ENCODE assay signal across 10 cellular contexts in the genomic region with DNA sequence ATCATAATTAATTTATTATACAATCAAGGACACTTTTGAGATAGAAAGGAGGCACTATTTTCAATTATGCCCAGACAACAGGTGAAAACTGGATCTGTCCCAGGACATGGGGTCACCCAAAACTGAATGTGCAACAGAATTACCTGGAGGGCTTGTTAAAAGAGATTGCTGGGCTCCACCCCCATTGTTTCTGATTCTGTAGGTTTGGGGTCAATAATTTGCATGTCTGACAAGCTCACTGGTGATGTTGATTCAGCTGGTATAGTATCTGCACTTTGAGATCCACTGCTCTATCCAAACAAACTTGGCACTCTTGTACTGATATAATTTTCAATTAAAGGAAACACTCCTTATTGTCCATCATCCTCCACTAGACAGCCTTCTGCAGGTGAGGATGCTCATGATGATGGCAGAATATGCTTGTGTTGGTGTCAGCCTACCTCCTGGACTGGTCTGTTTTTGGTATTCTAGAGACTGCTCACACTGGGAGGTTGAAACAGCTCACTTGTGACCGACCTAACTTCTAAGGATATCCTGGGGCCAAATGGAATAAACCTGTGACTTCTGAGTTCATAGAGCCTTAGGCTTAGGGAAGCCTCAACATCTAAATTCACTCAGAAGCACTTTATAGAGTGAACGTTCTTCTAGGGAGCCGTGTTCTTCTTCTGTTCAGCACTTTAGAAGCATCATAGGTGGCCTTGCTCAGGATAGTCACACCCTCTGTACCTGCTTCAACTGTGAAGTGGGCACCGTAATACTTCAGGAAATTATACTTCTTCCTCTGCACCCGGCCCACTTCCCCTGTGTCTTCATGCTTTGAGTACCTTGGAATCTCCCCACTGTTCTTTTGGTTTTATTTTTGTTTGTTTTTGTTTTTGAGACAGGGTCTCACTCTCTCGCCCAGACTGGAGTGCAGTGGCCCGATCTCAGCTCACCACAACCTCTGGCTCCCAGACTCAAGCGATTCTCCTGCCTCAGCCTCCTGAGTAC. TPM values are rescaled to one million over a fixed set of nuclear protein-coding genes. Genes with fewer than 3 reads are reported as not detected.
DNase-seq lines count a peak whose midpoint lies in the region; ATAC-seq and TF ChIP-seq lines count a peak whose summit lies in the region.
"Had no signal": no experiment of that assay in that cellular context is flagged by ENCODE, and none has a peak within 500 bp of the region (broad histone marks: within the 10 kb centered on the region; RNA-seq: fewer than 3 reads in every experiment).

No MANE protein-coding gene starts in this region.

- 97% methylated on average over 8 of the region's 8 CpGs for WGBS in hepatocyte (ENCODE audit: low lambda C conversion rate, missing lambda C conversion rate)

- H2AFZ ChIP-seq in hepatocyte, result no peak overlapping the region

- no peaks in the 10 kb centered on the region for H4K20me1 ChIP-seq in hepatocyte (ENCODE audit: insufficient read depth, poor library complexity, severe bottlenecking)

- H3K79me2 ChIP-seq in hepatocyte, result no peaks in the 10 kb centered on the region

- H3K27ac ChIP-seq in hepatocyte, result no peak overlapping the region
- H3K27ac ChIP-seq: 22Rv1 had no signal

- no peaks in the 10 kb centered on the region for H3K27me3 Mint-ChIP-seq in T-helper 17 cell
- H3K27me3 Mint-ChIP-seq in natural killer cell treated with Interleukin-12 subunit alpha and Interleukin-12 subunit beta and Interleukin-15 and Interleukin-18, amount 100 ng/mL, for 72 hours, result no peaks in the 10 kb centered on the region

- no peaks in the 10 kb centered on the region for H3K27me3 ChIP-seq in hepatocyte

- no peak overlapping the region for H3K4me2 ChIP-seq in hepatocyte

- peak; percentile 6 for DNase-seq in DMS53 (lab: John Stamatoyannopoulos, UW)
- no peak for DNase-seq in DMS53 treated with DMSO at 0.1 percent for 48 hours (lab: John Stamatoyannopoulos, UW; ENCODE audit: unreplicated experiment)
- DNase-seq in T-helper 17 cell, result peak in 2 of 3 donors; percentile 15 to 17
- no peak for DNase-seq in natural killer cell treated with Interleukin-12 subunit alpha and Interleukin-12 subunit beta and Interleukin-15 and Interleukin-18, amount 100 ng/mL, for 72 hours (ENCODE audit: low spot score)
- DNase-seq in AG08395 (ENCODE audit: low spot score), result no peak
- DNase-seq in foreskin fibroblast, result no peak
- no peak for DNase-seq in hepatocyte (ENCODE audit: low spot score)
- DNase-seq: islet precursor cell had no signal

- no peak for TF ChIP-seq CTCF in foreskin fibroblast (IDR thresholded peaks at IDR 0.05; ENCODE audit: low read depth, low read length)
- TF ChIP-seq CTCF in hepatocyte (IDR thresholded peaks at IDR 0.05; ENCODE audit: poor library complexity), result no peak

- H3K9me3 ChIP-seq in T-helper 17 cell (ENCODE audit: control insufficient read depth, low read length, poor library complexity, severe bottlenecking) (no peaks in the 10 kb centered on the region), hepatocyte (ENCODE audit: low read depth) (no peaks in the 10 kb centered on the region)

- no peaks in the 10 kb centered on the region for H3K9me3 Mint-ChIP-seq in natural killer cell treated with Interleukin-12 subunit alpha and Interleukin-12 subunit beta and Interleukin-15 and Interleukin-18, amount 100 ng/mL, for 72 hours

- no peaks in the 10 kb centered on the region for H3K36me3 Mint-ChIP-seq in T-helper 17 cell (ENCODE audit: low read depth)
- no peaks in the 10 kb centered on the region for H3K36me3 Mint-ChIP-seq in natural killer cell treated with Interleukin-12 subunit alpha and Interleukin-12 subunit beta and Interleukin-15 and Interleukin-18, amount 100 ng/mL, for 72 hours

- peak overlapping the region; percentile 95 for H3K27ac Mint-ChIP-seq in T-helper 17 cell
- peak overlapping the region; percentile 68 to 86 for H3K27ac Mint-ChIP-seq in natural killer cell treated with Interleukin-12 subunit alpha and Interleukin-12 subunit beta and Interleukin-15 and Interleukin-18, amount 100 ng/mL, for 72 hours

- ATAC-seq in HG02623 (IDR thresholded peaks at IDR 0.05; ENCODE audit: unreplicated experiment) (peak; percentile 54), T-helper 17 cell (peak; percentile 96)
- ATAC-seq in natural killer cell treated with Interleukin-12 subunit alpha and Interleukin-12 subunit beta and Interleukin-15 and Interleukin-18, amount 100 ng/mL, for 72 hours, result peak; percentile 62 to 66

- peak overlapping the region; percentile 73 for H3K4me3 Mint-ChIP-seq in T-helper 17 cell
- peak overlapping the region; percentile 56 for H3K4me3 Mint-ChIP-seq in natural killer cell treated with Interleukin-12 subunit alpha and Interleukin-12 subunit beta and Interleukin-15 and Interleukin-18, amount 100 ng/mL, for 72 hours

- no peaks in the 10 kb centered on the region for H3K4me1 ChIP-seq in hepatocyte (ENCODE audit: insufficient read depth)

- H3K4me3 ChIP-seq in foreskin fibroblast (ENCODE audit: low read depth in 1 of 2, low read length in 2 of 2) (no peak overlapping the region), hepatocyte (no peak overlapping the region)

- no peaks in the 10 kb centered on the region for H3K9me2 ChIP-seq in hepatocyte (replicated peaks; ENCODE audit: insufficient read depth)

- no peaks in the 10 kb centered on the region for H3K36me3 ChIP-seq in hepatocyte (replicated peaks; ENCODE audit: insufficient read depth, low read depth)

- H3K4me1 Mint-ChIP-seq in T-helper 17 cell, result peaks cover 34% of the 10 kb centered on the region
- peaks cover 34 to 39% of the 10 kb centered on the region in 2 donors for H3K4me1 Mint-ChIP-seq in natural killer cell treated with Interleukin-12 subunit alpha and Interleukin-12 subunit beta and Interleukin-15 and Interleukin-18, amount 100 ng/mL, for 72 hours (ENCODE audit: low read depth in 2 of 2)

RNA-seq across cellular contexts. Expression of gene P2RY14, which starts 2.0 kb away (rescaled TPM):
- total RNA-seq in T-helper 17 cell (under 1 TPM; 0.26 to 0.90 TPM), hepatocyte (0.24 TPM in 1 of 2 replicates, not detected in the other)
- total RNA-seq in natural killer cell treated with Interleukin-12 subunit alpha and Interleukin-12 subunit beta and Interleukin-15 and Interleukin-18, amount 100 ng/mL, for 72 hours, result 1 to 10 TPM; 2.0 to 2.1 TPM
- polyA plus RNA-seq in hepatocyte, result 0.11 TPM in 1 of 2 replicates, not detected in the other

RNA-seq across cellular contexts. Expression of gene GPR87, which starts 40.3 kb away (rescaled TPM):
- total RNA-seq in T-helper 17 cell (not detected), hepatocyte (7.0 and 8.8 TPM in 2 replicates)
- total RNA-seq in natural killer cell treated with Interleukin-12 subunit alpha and Interleukin-12 subunit beta and Interleukin-15 and Interleukin-18, amount 100 ng/mL, for 72 hours, result not detected
- 11.0 and 13.2 TPM in 2 replicates for polyA plus RNA-seq in hepatocyte

RNA-seq across cellular contexts. Expression of gene P2RY13, which starts 53.0 kb away (rescaled TPM):
- under 1 TPM; 0.26 to 0.82 TPM for total RNA-seq in T-helper 17 cell
- total RNA-seq in natural killer cell treated with Interleukin-12 subunit alpha and Interleukin-12 subunit beta and Interleukin-15 and Interleukin-18, amount 100 ng/mL, for 72 hours, result not detected
- not detected in 2 replicates for total RNA-seq in hepatocyte
- not detected in 2 replicates for polyA plus RNA-seq in hepatocyte

Comparison
In these comparisons a context has a peak if more than half of its experiments do, and no peak if none do; other contexts are left out.
1. DNase-seq: peak in DMS53 (single experiment) and T-helper 17 cell (2 of 3); none in DMS53 treated with DMSO at 0.1 percent for 48 hours (single experiment), natural killer cell treated with Interleukin-12 subunit alpha and Interleukin-12 subunit beta and Interleukin-15 and Interleukin-18, amount 100 ng/mL, for 72 hours (single experiment), AG08395 (single experiment), foreskin fibroblast (0 of 2) and hepatocyte (single experiment).
2. Peak in every context shown above with its lines, with median percentiles within 50 percentile points of each other: ATAC-seq.